1 cellular context compared by ENCODE assay signal in the genomic region with DNA sequence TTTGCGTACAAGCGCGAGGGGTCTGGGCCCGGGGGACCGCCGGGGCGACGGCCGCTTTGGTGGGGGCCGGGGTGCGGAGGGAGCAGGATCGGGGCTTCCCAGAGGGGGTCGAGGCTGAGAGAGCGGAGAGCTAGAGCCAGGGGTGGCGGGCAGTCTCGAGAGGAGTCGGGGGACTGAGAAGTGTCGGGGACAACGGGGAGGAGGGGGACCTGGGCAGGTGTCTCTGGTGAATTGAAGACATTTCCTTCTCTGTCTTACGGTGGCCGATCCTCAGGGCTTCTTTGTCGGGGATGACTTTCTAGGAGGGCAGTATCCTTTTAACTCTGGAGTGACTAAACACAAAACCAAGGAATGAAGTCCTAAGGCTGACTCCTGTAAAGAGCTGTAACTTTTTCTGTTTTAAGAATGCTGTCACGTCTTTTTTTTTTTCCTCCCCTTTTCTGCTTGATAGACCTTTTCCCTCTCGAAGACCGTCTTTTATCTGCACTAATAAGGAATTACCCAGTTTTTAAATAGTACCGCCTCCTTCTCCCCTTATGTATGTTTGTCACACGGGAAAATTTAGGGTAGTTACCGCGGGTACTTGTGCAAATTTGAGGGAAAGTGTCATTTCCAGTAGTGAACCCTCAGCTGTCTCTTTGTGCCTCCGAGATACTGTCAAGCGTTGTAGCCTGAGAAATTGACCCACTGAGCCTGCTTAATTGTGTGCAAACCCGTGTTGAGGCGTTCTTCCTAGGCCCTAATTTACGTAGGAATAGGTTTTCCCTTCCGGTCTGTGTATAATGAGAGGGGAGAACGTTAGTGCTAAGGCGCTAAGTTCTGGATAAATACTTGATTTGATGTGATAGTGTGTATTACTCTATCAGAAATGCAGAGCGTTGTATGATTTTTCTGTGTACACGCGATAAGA.
TF ChIP-seq lines count a peak whose summit lies in the region.

No MANE protein-coding gene starts in this region.

TF ChIP-seq in IMR-90, 13 proteins besides CTCF, POLR2A, EP300 and RAD21:
- no peak for TF ChIP-seq CHD1 (IDR thresholded peaks at IDR 0.05; ENCODE audit: low read depth, low read length)
- TF ChIP-seq SMC3 (IDR thresholded peaks at IDR 0.05; ENCODE audit: low read depth, low read length) = no peak
- no peak for TF ChIP-seq MAZ (IDR thresholded peaks at IDR 0.05; ENCODE audit: borderline replicate concordance, low read depth, low read length)
- TF ChIP-seq RCOR1 (IDR thresholded peaks at IDR 0.05; ENCODE audit: insufficient replicate concordance, low read length) = no peak
- no peak for TF ChIP-seq CEBPB (IDR thresholded peaks at IDR 0.05; ENCODE audit: low read depth, low read length)
- no peak for TF ChIP-seq USF2 (IDR thresholded peaks at IDR 0.05; ENCODE audit: low read depth, low read length)
- no peak for TF ChIP-seq BHLHE40 (IDR thresholded peaks at IDR 0.05; ENCODE audit: low read depth, low read length)
- TF ChIP-seq NFE2L2 (IDR thresholded peaks at IDR 0.05; ENCODE audit: low read depth, low read length) = no peak
TF ChIP-seq in IMR-90: peak in this region for 0.
